ENCODE assay signal across 30 cellular contexts in genomic region chr14:26593377-26593776, GRCh38.
"Had no signal": no experiment of that assay in that cellular context is flagged by ENCODE, and none has a peak within 500 bp of the region (broad histone marks: within the 10 kb centered on the region; RNA-seq: fewer than 3 reads in every experiment).

No MANE protein-coding gene starts in this region.

- H3K27me3 ChIP-seq: cardiac muscle cell, colonic mucosa, sigmoid colon, testis, transverse colon had no signal

- H3K4me3 ChIP-seq: cardiac muscle cell, colonic mucosa, left lung, lower lobe of right lung, sigmoid colon, stomach, testis, transverse colon had no signal

- H3K4me3 Mint-ChIP-seq: activated T-cell treated with anti-CD3 and anti-CD28 coated beads, Interleukin-2, amount 50 U/mL, for 72 hours; naive B cell; stimulated activated memory B cell treated with anti-CD40 and anti-IgM and Interleukin-4, amounts not matched to agents 10 μg/mL and 1 μg/mL and 100 μg/mL, for 72 hours; T-helper 1 cell treated with Interleukin-12 subunit alpha and Interleukin-12 subunit beta and Interleukin-4 antibody, amounts not matched to agents 30 μg/mL and 1 μg/mL, for 36 hours had no signal

- H3K9me3 ChIP-seq: colonic mucosa, left lung, lower lobe of right lung, sigmoid colon, stomach, testis, transverse colon had no signal

- DNase-seq: activated CD4-positive, alpha-beta T cell treated with anti-CD3 and anti-CD28 coated beads for 4 hours; activated CD4-positive, alpha-beta T cell treated with anti-CD3 and anti-CD28 coated beads, Interleukin-2, amount 50 U/mL, for 4 hours; activated naive CD4-positive, alpha-beta T cell; activated T-cell treated with anti-CD3 and anti-CD28 coated beads for 4 hours; activated T-cell treated with anti-CD3 and anti-CD28 coated beads, Interleukin-2, amount 50 U/mL, for 72 hours; anterior cingulate cortex; cerebellar nuclear complex; colonic mucosa; effector memory CD4-positive, alpha-beta T cell; foreskin keratinocyte; left lung; lower lobe of right lung; naive B cell; retina; sigmoid colon; small intestine; stimulated activated CD4-positive, alpha-beta T cell treated with anti-CD3 and anti-CD28 coated beads, Interleukin-1b, Interleukin-23, amount 100 ng/mL, for 48 hours; stimulated activated CD4-positive, alpha-beta T cell treated with anti-CD3 and anti-CD28 coated beads, Interleukin-4, amount 100 ng/mL, for 4 hours; stimulated activated CD8-positive, alpha-beta memory T cell treated with anti-CD3 and anti-CD28 coated beads, Interleukin-4, amount 100 ng/mL, for 48 hours; stomach; SW 1271; T-helper 9 cell; testis; transverse colon had no signal

- H3K4me1 Mint-ChIP-seq: stimulated activated memory B cell treated with anti-CD40 and anti-IgM and Interleukin-4, amounts not matched to agents 10 μg/mL and 1 μg/mL and 100 μg/mL, for 72 hours had no signal

- H3K27ac ChIP-seq: cardiac muscle cell, colonic mucosa, foreskin keratinocyte, left lung, lower lobe of right lung, stomach, testis, transverse colon, VCaP had no signal

- H3K36me3 ChIP-seq: cardiac muscle cell, colonic mucosa, left lung, lower lobe of right lung, sigmoid colon, stomach, transverse colon had no signal

- ATAC-seq: activated naive CD4-positive, alpha-beta T cell treated with anti-CD3 and anti-CD28 coated beads, Interleukin-2, amount 50 U/mL, for 72 hours; activated T-cell treated with anti-CD3 and anti-CD28 coated beads, Interleukin-2, amount 50 U/mL, for 72 hours; foreskin keratinocyte; left lung; lower lobe of right lung; stimulated activated memory B cell treated with anti-CD40 and anti-IgM and Interleukin-4, amounts not matched to agents 10 μg/mL and 1 μg/mL and 100 μg/mL, for 72 hours had no signal

- H3K4me1 ChIP-seq: colonic mucosa, foreskin keratinocyte, left lung, lower lobe of right lung, testis had no signal

- H3K36me3 Mint-ChIP-seq: activated naive CD4-positive, alpha-beta T cell treated with anti-CD3 and anti-CD28 coated beads, Interleukin-2, amount 50 U/mL, for 72 hours; naive B cell; stimulated activated memory B cell treated with anti-CD40 and anti-IgM and Interleukin-4, amounts not matched to agents 10 μg/mL and 1 μg/mL and 100 μg/mL, for 72 hours had no signal

- FAIRE-seq: small intestine, TTC549 had no signal

- H3K27ac Mint-ChIP-seq: activated naive CD4-positive, alpha-beta T cell treated with anti-CD3 and anti-CD28 coated beads, Interleukin-2, amount 50 U/mL, for 72 hours; activated T-cell treated with anti-CD3 and anti-CD28 coated beads, Interleukin-2, amount 50 U/mL, for 72 hours; naive B cell; stimulated activated memory B cell treated with anti-CD40 and anti-IgM and Interleukin-4, amounts not matched to agents 10 μg/mL and 1 μg/mL and 100 μg/mL, for 72 hours; T-helper 1 cell treated with Interleukin-12 subunit alpha and Interleukin-12 subunit beta and Interleukin-4 antibody, amounts not matched to agents 30 μg/mL and 1 μg/mL, for 36 hours had no signal

- H3K9me3 Mint-ChIP-seq: activated naive CD4-positive, alpha-beta T cell treated with anti-CD3 and anti-CD28 coated beads, Interleukin-2, amount 50 U/mL, for 72 hours; activated T-cell treated with anti-CD3 and anti-CD28 coated beads, Interleukin-2, amount 50 U/mL, for 72 hours; T-helper 1 cell treated with Interleukin-12 subunit alpha and Interleukin-12 subunit beta and Interleukin-4 antibody, amounts not matched to agents 30 μg/mL and 1 μg/mL, for 36 hours had no signal
